8 cellular contexts compared by ENCODE assay signal in genomic region chr11:65576232-65576866, GRCh38. TPM values are rescaled to one million over a fixed set of nuclear protein-coding genes. Genes with fewer than 3 reads are reported as not detected.
DNase-seq lines count a peak whose midpoint lies in the region; ATAC-seq and TF ChIP-seq lines count a peak whose summit lies in the region.

No MANE protein-coding gene starts in this region.

- peak overlapping the region; percentile 57; the same call in 1 of the 2 replicates for H3K4me3 ChIP-seq in GM23338
- peak overlapping the region; percentile 66 to 84 for H3K4me3 ChIP-seq in right atrium auricular region
- peak overlapping the region; percentile 71 to 95 (median 88) for H3K4me3 ChIP-seq in spleen

- no peak for TF ChIP-seq POLR2A in spleen (IDR thresholded peaks at IDR 0.05)

- no peak for ATAC-seq in GM23338

- H3K4me1 Mint-ChIP-seq in GM23338: peaks cover 37% of the 10 kb centered on the region
- peaks cover 41% of the 10 kb centered on the region for H3K4me1 Mint-ChIP-seq in activated CD4-positive, alpha-beta memory T cell treated with anti-CD3 and anti-CD28 coated beads for 36 hours (ENCODE audit: low read depth)

- CTCF ChIA-PET in activated CD4-positive, alpha-beta memory T cell treated with anti-CD3 and anti-CD28 coated beads for 36 hours (lab: Charles Lee): interaction anchor here (6.6 to 8.9 kb wide), 2 partner anchors 14 to 32 kb away, joined by 126 to 176 read pairs; no protein-coding TSS in a partner anchor

- H3K27me3 Mint-ChIP-seq in GM23338 (ENCODE audit: insufficient read depth, low read depth, poor library complexity): peaks cover 40% of the 10 kb centered on the region
- H3K27me3 Mint-ChIP-seq in activated CD4-positive, alpha-beta memory T cell treated with anti-CD3 and anti-CD28 coated beads for 36 hours: no peaks in the 10 kb centered on the region

- H3K36me3 ChIP-seq in GM23338 (ENCODE audit: insufficient read depth) (no peaks in the 10 kb centered on the region), right atrium auricular region (peaks cover 26% of the 10 kb centered on the region), spleen (peaks cover 4 to 47% (median 23%) of the 10 kb centered on the region in 6 donors)

- peaks cover 8% of the 10 kb centered on the region for H4K20me1 ChIP-seq in GM23338 (replicated peaks; ENCODE audit: insufficient read depth)

- H3K36me3 Mint-ChIP-seq in GM23338 (ENCODE audit: low read depth): peaks cover 9% of the 10 kb centered on the region
- H3K36me3 Mint-ChIP-seq in activated CD4-positive, alpha-beta memory T cell treated with anti-CD3 and anti-CD28 coated beads for 36 hours: peaks cover 41% of the 10 kb centered on the region

- intact Hi-C loops in activated CD4-positive, alpha-beta memory T cell treated with anti-CD3 and anti-CD28 coated beads for 36 hours (cut with micrococcal nuclease): no loop called here
- intact Hi-C loops in spleen (cut with DNase I; ENCODE audit: low total_unique reads): no loop called here

- H3K27me3 ChIP-seq in GM23338 (ENCODE audit: insufficient read depth) (peaks cover 43% of the 10 kb centered on the region), right atrium auricular region (no peaks in the 10 kb centered on the region), spleen (replicated peaks in 1 of 7) (no peaks in the 10 kb centered on the region)

- H3K27ac ChIP-seq in GM23338 (ENCODE audit: low read depth): no peak overlapping the region
- peak overlapping the region; percentile 94 to 97 for H3K27ac ChIP-seq in right atrium auricular region
- peak overlapping the region; percentile 88 to 99 (median 96) for H3K27ac ChIP-seq in spleen

- H3K4me1 ChIP-seq in GM23338 (ENCODE audit: insufficient read depth) (peaks cover 16% of the 10 kb centered on the region), right atrium auricular region (peaks cover 0 to 65% of the 10 kb centered on the region in 2 donors), spleen (peaks cover 30 to 92% (median 68%) of the 10 kb centered on the region in 6 donors)

- H3K4me3 Mint-ChIP-seq in GM23338: peak overlapping the region; percentile 60
- H3K4me3 Mint-ChIP-seq in activated CD4-positive, alpha-beta memory T cell treated with anti-CD3 and anti-CD28 coated beads for 36 hours: peak overlapping the region; percentile 89

- no peak for TF ChIP-seq CTCF in GM23338 (conservative IDR thresholded peaks at IDR 0.05; ENCODE audit: low read depth in 2 of 2)
- TF ChIP-seq CTCF in right atrium auricular region (IDR thresholded peaks at IDR 0.05): no peak
- no peak for TF ChIP-seq CTCF in spleen (IDR thresholded peaks at IDR 0.05 in 8 of 11, conservative IDR thresholded peaks at IDR 0.05 in 3 of 11)

- peak overlapping the region; percentile 82 for H3K4me2 ChIP-seq in GM23338

- H2AFZ ChIP-seq in GM23338: peak overlapping the region; percentile 85; the same call in 1 of the 2 replicates

- H3K9me3 ChIP-seq in right atrium auricular region: no peaks in the 10 kb centered on the region
- no peaks in the 10 kb centered on the region for H3K9me3 ChIP-seq in spleen

- no peaks in the 10 kb centered on the region for H3K9me2 ChIP-seq in GM23338 (ENCODE audit: insufficient read depth)

- H3F3A ChIP-seq in GM23338 (replicated peaks; ENCODE audit: low read depth): peaks cover 28% of the 10 kb centered on the region

- 5 to 21% (median 5%) methylated on average over 7 to 26 of the region's 26 CpGs for WGBS in spleen, 5 donors

- DNase-seq in GM23338 (ENCODE audit: low spot score): no peak
- peak; percentile 17 for DNase-seq in activated CD4-positive, alpha-beta memory T cell treated with anti-CD3 and anti-CD28 coated beads for 36 hours
- no peak for DNase-seq in right atrium auricular region (ENCODE audit: low spot score)
- no peak for DNase-seq in spleen
- no peak for DNase-seq in foreskin melanocyte
- DNase-seq in NCI-H748 treated with DMSO at 0.1 percent for 48 hours (lab: John Stamatoyannopoulos, UW): no peak
- DNase-seq in activated CD4-positive, CD25-positive, alpha-beta regulatory T cell (lab: John Stamatoyannopoulos, UW): no peak
- DNase-seq in ecto neural progenitor cell (ENCODE audit: low spot score): no peak

- POLR2A ChIA-PET in activated CD4-positive, alpha-beta memory T cell treated with anti-CD3 and anti-CD28 coated beads for 36 hours (lab: Charles Lee): interaction anchor here (1.0 to 3.7 kb wide), 12 partner anchors 11 to 157 kb away, joined by 3 to 68 read pairs (median 5); partner anchors contain the start of genes KCNK7, MAP3K11, PCNX3 and RELA

- no peak overlapping the region for H3K27ac Mint-ChIP-seq in GM23338
- peak overlapping the region; percentile 86 for H3K27ac Mint-ChIP-seq in activated CD4-positive, alpha-beta memory T cell treated with anti-CD3 and anti-CD28 coated beads for 36 hours

- no peaks in the 10 kb centered on the region for H3K79me2 ChIP-seq in GM23338 (replicated peaks; ENCODE audit: insufficient read depth)

- H3K9me3 Mint-ChIP-seq in GM23338: no peaks in the 10 kb centered on the region
- H3K9me3 Mint-ChIP-seq in activated CD4-positive, alpha-beta memory T cell treated with anti-CD3 and anti-CD28 coated beads for 36 hours: no peaks in the 10 kb centered on the region

TF ChIP-seq in GM23338, 12 proteins besides CTCF, POLR2A, EP300 and RAD21 (continues in another document):
- no peak for TF ChIP-seq POLR2AphosphoS5 (IDR thresholded peaks at IDR 0.05; ENCODE audit: low read depth)
- no peak for TF ChIP-seq ETS1 (IDR thresholded peaks at IDR 0.05)
- TF ChIP-seq ZNF331 (CRISPR knock-in tag; IDR thresholded peaks at IDR 0.05; ENCODE audit: low read depth): no peak
- no peak for TF ChIP-seq JUNB (IDR thresholded peaks at IDR 0.05; ENCODE audit: unreplicated experiment)
- TF ChIP-seq EZH2 (IDR thresholded peaks at IDR 0.05; ENCODE audit: low read depth, unreplicated experiment): peak; percentile 18

RNA-seq across cellular contexts. Expression of gene EHBP1L1, which starts 0.5 kb away (rescaled TPM):
- 10.9 and 12.6 TPM in 2 replicates for total RNA-seq in GM23338 (2014; rRNA removed; shearing (Covaris generic))
- polyA plus RNA-seq in GM23338 (2016; fragmentation: Nextera tagmentation; extraction: Ambion mirVana) (1.4 and 2.9 TPM in 2 replicates), spleen (100 to 1,000 TPM in 2 of 3 donors, 10 to 100 TPM in 1; 44.3 to 174 (median 116) TPM)
- 100 to 1,000 TPM; 137 to 141 TPM for total RNA-seq in activated CD4-positive, alpha-beta memory T cell treated with anti-CD3 and anti-CD28 coated beads for 36 hours
- total RNA-seq in right atrium auricular region (10 to 100 TPM; 20.5 to 85.3 TPM), spleen (100 to 1,000 TPM; 151 to 365 (median 242) TPM)

RNA-seq across cellular contexts. Expression of gene FAM89B, which starts 4.0 kb away (rescaled TPM):
- total RNA-seq in GM23338 (2014; rRNA removed; shearing (Covaris generic)): 16.0 and 18.2 TPM in 2 replicates
- 13.0 and 13.9 TPM in 2 replicates for polyA plus RNA-seq in GM23338 (2016; fragmentation: Nextera tagmentation; extraction: Ambion mirVana)
- total RNA-seq in activated CD4-positive, alpha-beta memory T cell treated with anti-CD3 and anti-CD28 coated beads for 36 hours: 10 to 100 TPM; 25.3 to 28.3 TPM
- 10 to 100 TPM; 25.7 to 51.0 TPM for total RNA-seq in right atrium auricular region
- total RNA-seq in spleen: 10 to 100 TPM; 34.5 to 59.0 (median 48.4) TPM
- polyA plus RNA-seq in spleen: 10 to 100 TPM; 43.0 to 66.1 (median 50.1) TPM

RNA-seq across cellular contexts. Expression of gene ZNRD2, which starts 6.1 kb away (rescaled TPM):
- 78.1 and 78.6 TPM in 2 replicates for total RNA-seq in GM23338 (2014; rRNA removed; shearing (Covaris generic))
- polyA plus RNA-seq in GM23338 (2016; fragmentation: Nextera tagmentation; extraction: Ambion mirVana) (140 and 148 TPM in 2 replicates), spleen (10 to 100 TPM; 32.6 to 49.5 (median 42.5) TPM)
- 10 to 100 TPM; 48.1 to 51.1 TPM for total RNA-seq in activated CD4-positive, alpha-beta memory T cell treated with anti-CD3 and anti-CD28 coated beads for 36 hours
- total RNA-seq in right atrium auricular region (10 to 100 TPM; 36.1 to 50.6 TPM), spleen (10 to 100 TPM; 20.9 to 68.8 (median 34.4) TPM)

RNA-seq across cellular contexts. Expression of gene LTBP3, which starts 18.2 kb away (rescaled TPM):
- 29.2 and 29.8 TPM in 2 replicates for total RNA-seq in GM23338 (2014; rRNA removed; shearing (Covaris generic))
- polyA plus RNA-seq in GM23338 (2016; fragmentation: Nextera tagmentation; extraction: Ambion mirVana) (9.5 and 11.9 TPM in 2 replicates), spleen (10 to 100 TPM; 20.6 to 57.0 (median 27.6) TPM)
- 10 to 100 TPM; 60.7 to 63.3 TPM for total RNA-seq in activated CD4-positive, alpha-beta memory T cell treated with anti-CD3 and anti-CD28 coated beads for 36 hours
- total RNA-seq in right atrium auricular region (100 to 1,000 TPM; 114 to 161 TPM), spleen (100 to 1,000 TPM in 2 of 7 donors, 10 to 100 TPM in 5; 81.6 to 137 (median 95.8) TPM)

RNA-seq across cellular contexts. Expression of gene KCNK7, which starts 19.3 kb away (rescaled TPM):
- not detected in 2 replicates for total RNA-seq in GM23338 (2014; rRNA removed; shearing (Covaris generic))
- polyA plus RNA-seq in GM23338 (2016; fragmentation: Nextera tagmentation; extraction: Ambion mirVana) (0.24 and 0.60 TPM in 2 replicates), spleen (1 to 10 TPM; 1.9 to 6.2 (median 2.9) TPM)
- under 1 TPM; 0.29 to 0.31 TPM for total RNA-seq in activated CD4-positive, alpha-beta memory T cell treated with anti-CD3 and anti-CD28 coated beads for 36 hours
- total RNA-seq in right atrium auricular region (under 1 TPM in 1 of 2 donors, not detected in 1; 0.39 TPM), spleen (1 to 10 TPM in 4 of 7 donors, under 1 TPM in 3; 0.63 to 3.2 (median 1.1) TPM)
